In genomic region chr12:122681814-122682213, GRCh38 we compare ENCODE assay signal across 17 cellular contexts. TPM values are rescaled to one million over a fixed set of nuclear protein-coding genes. Genes with fewer than 3 reads are reported as not detected.
DNase-seq lines count a peak whose midpoint lies in the region; ATAC-seq and TF ChIP-seq lines count a peak whose summit lies in the region.
"Had no signal": no experiment of that assay in that cellular context is flagged by ENCODE, and none has a peak within 500 bp of the region (broad histone marks: within the 10 kb centered on the region; RNA-seq: fewer than 3 reads in every experiment).

No MANE protein-coding gene starts in this region.

- H3K9ac ChIP-seq in adipocyte (ENCODE audit: low read length), result no peak overlapping the region

- peaks cover 1% of the 10 kb centered on the region; the same call in 1 of the 2 replicates for H3K27me3 Mint-ChIP-seq in HFFc6 (ENCODE audit: insufficient read depth)
- no peaks in the 10 kb centered on the region for H3K27me3 Mint-ChIP-seq in T-helper 2 cell treated with Interferon-gamma antibody and Interleukin-4, amounts not matched to agents 5 μg/mL and 100 μg/mL, for 36 hours (ENCODE audit: low read depth)
- H3K27me3 Mint-ChIP-seq: activated CD4-positive, alpha-beta T cell treated with anti-CD3 and anti-CD28 coated beads for 36 hours had no signal

- H3K4me3 ChIP-seq in adipocyte (ENCODE audit: low read length), result no peak overlapping the region
- H3K4me3 ChIP-seq in right lobe of liver, result no peak overlapping the region

- H3K36me3 ChIP-seq in adipocyte (ENCODE audit: control insufficient read depth, insufficient read depth, low read length, severe bottlenecking) (no peaks in the 10 kb centered on the region), right lobe of liver (no peaks in the 10 kb centered on the region)

- ATAC-seq in right lobe of liver (peak; percentile 49 to 80 (median 57)), HG03175 (IDR thresholded peaks at IDR 0.05; ENCODE audit: unreplicated experiment) (no peak)
- ATAC-seq: activated CD4-positive, alpha-beta T cell treated with anti-CD3 and anti-CD28 coated beads for 36 hours; activated T-cell treated with anti-CD3 and anti-CD28 coated beads, Interleukin-2, amount 50 U/mL, for 72 hours; HCT116 had no signal

- H3K4me1 ChIP-seq in adipocyte (ENCODE audit: control insufficient read depth, insufficient read depth, low read length) (peaks cover 50% of the 10 kb centered on the region), right lobe of liver (peaks cover 0 to 6% (median 0%) of the 10 kb centered on the region in 4 donors)

- no peak overlapping the region for H3K27ac ChIP-seq in right lobe of liver

- 48% methylated on average over 3 of the region's 4 CpGs for WGBS in right lobe of liver (ENCODE audit: insufficient coverage, low coverage, low lambda C conversion rate, missing lambda C conversion rate)

- intact Hi-C loops in right lobe of liver (cut with DNase I), result no loop called here

- H3K4me3 Mint-ChIP-seq in HFFc6, result no peak overlapping the region
- H3K4me3 Mint-ChIP-seq in T-helper 2 cell treated with Interferon-gamma antibody and Interleukin-4, amounts not matched to agents 5 μg/mL and 100 μg/mL, for 36 hours, result no peak overlapping the region
- H3K4me3 Mint-ChIP-seq: activated CD4-positive, alpha-beta T cell treated with anti-CD3 and anti-CD28 coated beads for 36 hours; activated T-cell treated with anti-CD3 and anti-CD28 coated beads, Interleukin-2, amount 50 U/mL, for 72 hours; neural crest cell had no signal

- H3K36me3 Mint-ChIP-seq in HFFc6 (ENCODE audit: low read depth), result no peaks in the 10 kb centered on the region
- H3K36me3 Mint-ChIP-seq in T-helper 2 cell treated with Interferon-gamma antibody and Interleukin-4, amounts not matched to agents 5 μg/mL and 100 μg/mL, for 36 hours (ENCODE audit: low read depth), result no peaks in the 10 kb centered on the region

- H3K9me3 ChIP-seq in adipocyte (ENCODE audit: control insufficient read depth, low read length) (no peaks in the 10 kb centered on the region), right lobe of liver (no peaks in the 10 kb centered on the region)

- H3K27me3 ChIP-seq in adipocyte (replicated peaks; ENCODE audit: control insufficient read depth, insufficient read depth, low read length) (no peaks in the 10 kb centered on the region), right lobe of liver (no peaks in the 10 kb centered on the region)

- H3K9me3 Mint-ChIP-seq in HFFc6, result no peaks in the 10 kb centered on the region
- no peaks in the 10 kb centered on the region for H3K9me3 Mint-ChIP-seq in T-helper 2 cell treated with Interferon-gamma antibody and Interleukin-4, amounts not matched to agents 5 μg/mL and 100 μg/mL, for 36 hours
- H3K9me3 Mint-ChIP-seq: activated T-cell treated with anti-CD3 and anti-CD28 coated beads, Interleukin-2, amount 50 U/mL, for 72 hours; neural crest cell had no signal

- TF ChIP-seq CTCF in HFFc6 (IDR thresholded peaks at IDR 0.05) (no peak), right lobe of liver (IDR thresholded peaks at IDR 0.05) (no peak)

- peak overlapping the region; percentile 4; the same call in 1 of the 2 replicates for H3K27ac Mint-ChIP-seq in HFFc6
- H3K27ac Mint-ChIP-seq in T-helper 2 cell treated with Interferon-gamma antibody and Interleukin-4, amounts not matched to agents 5 μg/mL and 100 μg/mL, for 36 hours, result no peak overlapping the region
- H3K27ac Mint-ChIP-seq: activated CD4-positive, alpha-beta T cell treated with anti-CD3 and anti-CD28 coated beads for 36 hours; activated T-cell treated with anti-CD3 and anti-CD28 coated beads, Interleukin-2, amount 50 U/mL, for 72 hours had no signal

- TF ChIP-seq POLR2A in right lobe of liver (IDR thresholded peaks at IDR 0.05), result no peak

- H3K4me1 Mint-ChIP-seq in HFFc6 (ENCODE audit: low read depth), result peaks cover 23% of the 10 kb centered on the region
- no peaks in the 10 kb centered on the region for H3K4me1 Mint-ChIP-seq in T-helper 2 cell treated with Interferon-gamma antibody and Interleukin-4, amounts not matched to agents 5 μg/mL and 100 μg/mL, for 36 hours (ENCODE audit: low read depth)
- H3K4me1 Mint-ChIP-seq: activated CD4-positive, alpha-beta T cell treated with anti-CD3 and anti-CD28 coated beads for 36 hours; neural crest cell had no signal

- peak; percentile 25 for DNase-seq in AG08396 (ENCODE audit: low spot score)
- no peak for DNase-seq in HFFc6
- peak; percentile 68 for DNase-seq in adipocyte (ENCODE audit: low read depth)
- DNase-seq in right lobe of liver, result no peak
- no peak for DNase-seq in NCI-H1092 (lab: John Stamatoyannopoulos, UW)
- DNase-seq in T-helper 2 cell treated with Interferon-gamma antibody and Interleukin-4, amounts not matched to agents 5 μg/mL and 100 μg/mL, for 36 hours (ENCODE audit: low spot score), result no peak
- DNase-seq in KG1 (lab: John Stamatoyannopoulos, UW), result no peak
- DNase-seq: activated CD4-positive, alpha-beta T cell treated with anti-CD3 and anti-CD28 coated beads for 36 hours; activated T-cell treated with anti-CD3 and anti-CD28 coated beads, Interleukin-2, amount 50 U/mL, for 72 hours; DND-41; effector CD8-positive, alpha-beta T cell; left cardiac atrium; NCI-H2081; SW 1271 had no signal

RNA-seq across cellular contexts. Expression of gene HCAR2, which starts 21.3 kb away (rescaled TPM):
- total RNA-seq in HFFc6 (2021; fragmentation: NEBNext Ultra II Directional; extraction: Animal tissue kit (Norgen Biotek cat#: 25700)), result not detected
- 1 to 10 TPM in 1 of 6 experiments, under 1 TPM in 3, not detected in 2; 0.14 to 4.5 (median 0.41) TPM for total RNA-seq in right lobe of liver
- total RNA-seq: activated CD4-positive, alpha-beta T cell treated with anti-CD3 and anti-CD28 coated beads for 36 hours; activated T-cell treated with anti-CD3 and anti-CD28 coated beads, Interleukin-2, amount 50 U/mL, for 72 hours; neural crest cell had no signal

RNA-seq across cellular contexts. Expression of gene HCAR3, which starts 34.8 kb away (rescaled TPM):
- not detected for total RNA-seq in HFFc6 (2021; fragmentation: NEBNext Ultra II Directional; extraction: Animal tissue kit (Norgen Biotek cat#: 25700))
- 1 to 10 TPM in 1 of 6 experiments, under 1 TPM in 3, not detected in 2; 0.11 to 4.2 (median 0.36) TPM for total RNA-seq in right lobe of liver
- total RNA-seq: activated T-cell treated with anti-CD3 and anti-CD28 coated beads, Interleukin-2, amount 50 U/mL, for 72 hours; neural crest cell had no signal

RNA-seq across cellular contexts. Expression of gene HCAR1, which starts 48.8 kb away (rescaled TPM):
- not detected for total RNA-seq in HFFc6 (2021; fragmentation: NEBNext Ultra II Directional; extraction: Animal tissue kit (Norgen Biotek cat#: 25700))
- total RNA-seq in right lobe of liver, result not detected
- total RNA-seq: neural crest cell had no signal

Comparison
In these comparisons a context has a peak if more than half of its experiments do, and no peak if none do; other contexts are left out.
1. DNase-seq: peak in AG08396 (single experiment) and adipocyte (single experiment); none in HFFc6 (single experiment), right lobe of liver (0 of 3), NCI-H1092 (single experiment), T-helper 2 cell treated with Interferon-gamma antibody and Interleukin-4, amounts not matched to agents 5 μg/mL and 100 μg/mL, for 36 hours (single experiment) and KG1 (single experiment).